In the genomic region with DNA sequence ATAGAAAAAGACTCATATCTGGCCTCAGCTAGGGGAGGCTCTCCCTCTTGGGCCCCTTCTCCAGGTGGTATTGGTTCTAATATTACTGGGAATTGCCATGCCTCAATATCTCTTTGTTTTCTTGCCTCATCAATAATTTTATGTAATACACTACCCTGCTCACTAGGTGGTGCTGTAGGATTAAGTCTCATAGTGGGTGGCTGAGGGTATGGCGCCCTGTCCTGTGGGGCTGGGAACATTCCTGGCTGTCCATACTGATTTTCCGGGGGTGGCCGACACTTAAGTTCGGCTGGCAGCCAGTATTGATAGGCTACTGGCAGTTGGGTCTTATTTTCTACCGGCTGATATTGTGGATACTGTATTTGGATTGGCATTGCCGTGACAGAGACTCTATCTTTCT, we compare ENCODE assay signal across 8 cellular contexts. TPM values are rescaled to one million over a fixed set of nuclear protein-coding genes. Genes with fewer than 3 reads are reported as not detected.
DNase-seq lines count a peak whose midpoint lies in the region; ATAC-seq, FAIRE-seq and TF ChIP-seq lines count a peak whose summit lies in the region.

No MANE protein-coding gene starts in this region.

- CTCF ChIA-PET in A549 (lab: Yijun Ruan, JAX) = no interaction called here

- FAIRE-seq in A549 (lab: Jason Lieb, UNC) = no peak

- TF ChIP-seq POLR2A in A549 (IDR thresholded peaks at IDR 0.05; ENCODE audit: low read length) = no peak

- H2AFZ ChIP-seq in fibroblast of lung (ENCODE audit: low read length) = no peak overlapping the region

- no peak overlapping the region for H3K4me2 ChIP-seq in A549
- H3K4me2 ChIP-seq in fibroblast of lung (ENCODE audit: extremely low read depth, insufficient read depth, low read length) = no peak overlapping the region

- H3K4me1 ChIP-seq in A549 (no peaks in the 10 kb centered on the region), NT2/D1 (ENCODE audit: insufficient read depth, insufficient read length) (no peaks in the 10 kb centered on the region), fibroblast of lung (ENCODE audit: control insufficient read depth, extremely low read depth, insufficient read depth, low read length) (no peaks in the 10 kb centered on the region)

- H3K9ac ChIP-seq in NT2/D1 (ENCODE audit: insufficient read length, low read depth) (no peak overlapping the region), fibroblast of lung (ENCODE audit: insufficient read depth, low read length) (no peak overlapping the region)

- no peak for TF ChIP-seq EP300 in A549 (IDR thresholded peaks at IDR 0.05)

- H3K27me3 ChIP-seq in GM06990 (replicated peaks; ENCODE audit: control insufficient read depth, insufficient read depth, low read length) (no peaks in the 10 kb centered on the region), NT2/D1 (ENCODE audit: insufficient read depth, insufficient read length) (no peaks in the 10 kb centered on the region), fibroblast of lung (ENCODE audit: control insufficient read depth, insufficient read depth, low read length) (no peaks in the 10 kb centered on the region)

- no peaks in the 10 kb centered on the region for H3K79me2 ChIP-seq in fibroblast of lung (ENCODE audit: control insufficient read depth, insufficient read depth, low read length)

- H3K27ac ChIP-seq in A549 = no peak overlapping the region
- no peak overlapping the region for H3K27ac ChIP-seq in fibroblast of lung (ENCODE audit: insufficient read depth, low read length)

- 96% methylated on average over 6 of the region's 6 CpGs for WGBS in A549 (ENCODE audit: missing lambda C conversion rate)

- POLR2A ChIA-PET in A549 (lab: Yijun Ruan, JAX) = no interaction called here

- H3K9me3 ChIP-seq in A549 (peaks cover 42% of the 10 kb centered on the region), NT2/D1 (ENCODE audit: insufficient read depth, low read length) (peaks cover 54% of the 10 kb centered on the region), fibroblast of lung (ENCODE audit: control insufficient read depth, insufficient read depth, low read depth, low read length) (no peaks in the 10 kb centered on the region)

- peak in 1 of 2 experiments; percentile 18; a peak in 1 of 5 replicates for TF ChIP-seq RAD21 in A549 (conservative IDR thresholded peaks at IDR 0.05 in 1 of 2, IDR thresholded peaks at IDR 0.05 in 1 of 2)

- no peaks in the 10 kb centered on the region for H4K20me1 ChIP-seq in fibroblast of lung (ENCODE audit: control insufficient read depth, extremely low read depth, insufficient read depth, low read length)

- peak in 1 of 2 experiments; percentile 33 for DNase-seq in A549 (ENCODE audit: low read depth in 1 of 2, low spot score in 1 of 2)
- DNase-seq in GM06990 (ENCODE audit: extremely low read depth, insufficient read length) = no peak
- DNase-seq in NT2/D1 (ENCODE audit: low read depth, low spot score) = peak; percentile 30
- DNase-seq in fibroblast of lung (ENCODE audit: low read depth in 2 of 2) = peak; percentile 3 to 33
- DNase-seq in GM19238 (ENCODE audit: insufficient read length, low spot score) = no peak
- DNase-seq in NCI-H187 treated with DMSO at 0.1 percent for 48 hours (lab: John Stamatoyannopoulos, UW) = no peak
- no peak for DNase-seq in effector CD4-positive, alpha-beta T cell

- peak in 1 of 2 experiments; percentile 42; a peak in 3 of 6 replicates for ATAC-seq in A549
- no peak for ATAC-seq in GM18858 (IDR thresholded peaks at IDR 0.05; ENCODE audit: unreplicated experiment)

- TF ChIP-seq CTCF in A549 (IDR thresholded peaks at IDR 0.05) (peak; percentile 15; the same call in 1 of the 3 replicates), GM06990 (IDR thresholded peaks at IDR 0.05; ENCODE audit: insufficient read depth, low read length, poor library complexity, severe bottlenecking) (peak; percentile 47), fibroblast of lung (conservative IDR thresholded peaks at IDR 0.05 in 1 of 2, IDR thresholded peaks at IDR 0.05 in 1 of 2; ENCODE audit: low read depth in 1 of 2, low read length in 2 of 2) (peak; percentile 15 to 48)

- H3K36me3 ChIP-seq in GM06990 (ENCODE audit: control insufficient read depth, insufficient read depth, low read length) = peaks cover 10% of the 10 kb centered on the region
- H3K36me3 ChIP-seq in NT2/D1 (ENCODE audit: insufficient read depth, insufficient read length, low read length) = peaks cover 79% of the 10 kb centered on the region
- peaks cover 8% of the 10 kb centered on the region for H3K36me3 ChIP-seq in fibroblast of lung (ENCODE audit: control insufficient read depth, insufficient read depth, low read length)

- no peak overlapping the region for H3K4me3 ChIP-seq in A549
- H3K4me3 ChIP-seq in GM06990 (replicated peaks; ENCODE audit: low read depth, low read length) = no peak overlapping the region
- H3K4me3 ChIP-seq in NT2/D1 (ENCODE audit: insufficient read length, low read depth) = no peak overlapping the region
- no peak overlapping the region for H3K4me3 ChIP-seq in fibroblast of lung (replicated peaks in 1 of 4; ENCODE audit: control extremely low read depth in 1 of 4, insufficient read depth in 1 of 4, low read depth in 3 of 4, low read length in 4 of 4)

TF ChIP-seq in A549, 52 proteins besides CTCF, POLR2A, EP300 and RAD21:
- TF ChIP-seq FOXS1 (CRISPR knock-in tag; IDR thresholded peaks at IDR 0.05) (no peak), RFX5 (IDR thresholded peaks at IDR 0.05) (no peak), JUNB (IDR thresholded peaks at IDR 0.05) (no peak), HDAC2 (IDR thresholded peaks at IDR 0.05) (no peak), TFCP2L1 (CRISPR knock-in tag; IDR thresholded peaks at IDR 0.05) (no peak), GATA3 (IDR thresholded peaks at IDR 0.05; ENCODE audit: borderline replicate concordance) (no peak), PHF8 (IDR thresholded peaks at IDR 0.05; ENCODE audit: borderline replicate concordance, low read depth) (no peak), POLR2AphosphoS2 (conservative IDR thresholded peaks at IDR 0.05; ENCODE audit: low read length) (no peak)

RNA-seq across cellular contexts. Expression of gene TAS2R3, which starts 9.0 kb away (rescaled TPM):
- polyA plus RNA-seq in A549 (2011; rRNA removed) = 0.36 and 1.4 TPM in 2 replicates
- 0.04 TPM in 1 of 2 replicates, not detected in the other for polyA plus RNA-seq in A549 (2012; cell fraction: cytosol; rRNA removed)
- polyA plus RNA-seq in A549 (2012; cell fraction: nucleus; rRNA removed) = 0.04 and 0.23 TPM in 2 replicates
- polyA plus RNA-seq in A549 (2017; fragmentation: RNase III; extraction: RNeasy Plus Mini Kit Qiagen cat#74134 plus additional on column Dnase treatment) = not detected in 3 replicates
- 6.9 and 7.4 TPM in 2 replicates for polyA minus RNA-seq in A549 (2011; rRNA and poly(A)+ RNA removed)
- total RNA-seq in fibroblast of lung = 1.3 and 2.8 TPM in 2 replicates
- 0.06 TPM in 1 of 2 replicates, not detected in the other for polyA plus RNA-seq in fibroblast of lung
- not detected in 2 replicates for polyA plus RNA-seq in fibroblast of lung (2012)
- not detected in 2 replicates for polyA minus RNA-seq in fibroblast of lung (ENCODE audit: low replicate concordance)

RNA-seq across cellular contexts. Expression of gene SSBP1, which starts 16.8 kb away (rescaled TPM):
- polyA plus RNA-seq in A549 (2011; rRNA removed) (237 and 368 TPM in 2 replicates), A549 (2017; fragmentation: RNase III; extraction: RNeasy Plus Mini Kit Qiagen cat#74134 plus additional on column Dnase treatment) (430 to 464 TPM (median 453 TPM) in 3 replicates), fibroblast of lung (209 and 212 TPM in 2 replicates)
- polyA plus RNA-seq in A549 (2012; cell fraction: cytosol; rRNA removed) = 118 and 164 TPM in 2 replicates
- 42.8 and 64.9 TPM in 2 replicates for polyA plus RNA-seq in A549 (2012; cell fraction: nucleus; rRNA removed)
- 45.7 and 51.1 TPM in 2 replicates for polyA minus RNA-seq in A549 (2011; rRNA and poly(A)+ RNA removed)
- total RNA-seq in fibroblast of lung = 119 and 131 TPM in 2 replicates
- polyA plus RNA-seq in fibroblast of lung (2012) = 281 and 287 TPM in 2 replicates
- 13.6 and 13.9 TPM in 2 replicates for polyA minus RNA-seq in fibroblast of lung (ENCODE audit: low replicate concordance)

RNA-seq across cellular contexts. Expression of gene TAS2R4, which starts 21.5 kb away (rescaled TPM):
- polyA plus RNA-seq in A549 (2011; rRNA removed) = 1.0 and 1.1 TPM in 2 replicates
- polyA plus RNA-seq in A549 (2012; cell fraction: cytosol; rRNA removed) = 0.04 and 0.08 TPM in 2 replicates
- 0.29 and 0.61 TPM in 2 replicates for polyA plus RNA-seq in A549 (2012; cell fraction: nucleus; rRNA removed)
- polyA plus RNA-seq in A549 (2017; fragmentation: RNase III; extraction: RNeasy Plus Mini Kit Qiagen cat#74134 plus additional on column Dnase treatment) = 0.21 to 0.30 TPM (median 0.22 TPM) in 3 replicates
- polyA minus RNA-seq in A549 (2011; rRNA and poly(A)+ RNA removed) = 2.4 and 3.3 TPM in 2 replicates
- total RNA-seq in fibroblast of lung = 1.5 TPM in 2 replicates
- polyA plus RNA-seq in fibroblast of lung = 0.02 and 0.06 TPM in 2 replicates
- polyA plus RNA-seq in fibroblast of lung (2012) = not detected in 2 replicates
- not detected in 2 replicates for polyA minus RNA-seq in fibroblast of lung (ENCODE audit: low replicate concordance)

RNA-seq across cellular contexts. Expression of gene TAS2R5, which starts 35.1 kb away (rescaled TPM):
- polyA plus RNA-seq in A549 (2011; rRNA removed) (1.8 and 2.6 TPM in 2 replicates), A549 (2017; fragmentation: RNase III; extraction: RNeasy Plus Mini Kit Qiagen cat#74134 plus additional on column Dnase treatment) (0.61 to 1.4 TPM (median 0.79 TPM) in 3 replicates), fibroblast of lung (0.07 and 0.10 TPM in 2 replicates)
- 0.40 and 0.69 TPM in 2 replicates for polyA plus RNA-seq in A549 (2012; cell fraction: cytosol; rRNA removed)
- polyA plus RNA-seq in A549 (2012; cell fraction: nucleus; rRNA removed) = 2.9 and 5.4 TPM in 2 replicates
- 3.5 and 4.5 TPM in 2 replicates for polyA minus RNA-seq in A549 (2011; rRNA and poly(A)+ RNA removed)
- total RNA-seq in fibroblast of lung = 1.0 and 1.3 TPM in 2 replicates
- polyA plus RNA-seq in fibroblast of lung (2012) = not detected in 2 replicates
- 0.37 TPM in 1 of 2 replicates, not detected in the other for polyA minus RNA-seq in fibroblast of lung (ENCODE audit: low replicate concordance)

RNA-seq across cellular contexts. Expression of gene WEE2, which starts 46.8 kb away (rescaled TPM):
- polyA plus RNA-seq in A549 (2011; rRNA removed) = not detected in 2 replicates
- not detected in 2 replicates for polyA plus RNA-seq in A549 (2012; cell fraction: cytosol; rRNA removed)
- not detected in 2 replicates for polyA plus RNA-seq in A549 (2012; cell fraction: nucleus; rRNA removed)
- not detected in 3 replicates for polyA plus RNA-seq in A549 (2017; fragmentation: RNase III; extraction: RNeasy Plus Mini Kit Qiagen cat#74134 plus additional on column Dnase treatment)
- polyA minus RNA-seq in A549 (2011; rRNA and poly(A)+ RNA removed) = 0.41 TPM in 1 of 2 replicates, not detected in the other
- total RNA-seq in fibroblast of lung = not detected in 2 replicates
- not detected in 2 replicates for polyA plus RNA-seq in fibroblast of lung
- not detected in 2 replicates for polyA plus RNA-seq in fibroblast of lung (2012)
- not detected in 2 replicates for polyA minus RNA-seq in fibroblast of lung (ENCODE audit: low replicate concordance)

Comparison
In these comparisons a context has a peak if more than half of its experiments do, and no peak if none do; other contexts are left out.
1. DNase-seq: peak in NT2/D1 (single experiment) and fibroblast of lung (2 of 2); none in GM06990 (single experiment), GM19238 (single experiment), NCI-H187 treated with DMSO at 0.1 percent for 48 hours (single experiment) and effector CD4-positive, alpha-beta T cell (single experiment).
2. Peak in every context shown above with its lines, with median percentiles within 50 percentile points of each other: CTCF ChIP-seq.